Comparison of ENCODE assay signal across 3 cellular contexts in genomic region chr1:179128520-179128919, GRCh38.
TF ChIP-seq lines count a peak whose summit lies in the region.

No MANE protein-coding gene starts in this region.

TF ChIP-seq in SK-N-SH, 30 proteins besides CTCF, POLR2A, EP300 and RAD21:
- no peak for TF ChIP-seq RFX5 (IDR thresholded peaks at IDR 0.05; ENCODE audit: low read length)
- no peak for TF ChIP-seq SMC3 (IDR thresholded peaks at IDR 0.05; ENCODE audit: low read depth, low read length)
- no peak for TF ChIP-seq FOSL2 (IDR thresholded peaks at IDR 0.05; ENCODE audit: borderline replicate concordance, low read depth)
- TF ChIP-seq CHD2 (IDR thresholded peaks at IDR 0.05; ENCODE audit: low read length, partially characterized antibody) = no peak

TF ChIP-seq in SK-N-SH treated with all-trans-retinoic acid at 6 μM for 48 hours, 23 proteins besides CTCF, POLR2A, EP300 and RAD21:
- TF ChIP-seq ZNF8 (CRISPR knock-in tag; IDR thresholded peaks at IDR 0.05) (no peak), ISL1 (CRISPR knock-in tag; IDR thresholded peaks at IDR 0.05) (no peak), TCF4 (CRISPR knock-in tag; IDR thresholded peaks at IDR 0.05; ENCODE audit: borderline replicate concordance) (no peak), CREB5 (CRISPR knock-in tag; IDR thresholded peaks at IDR 0.05; ENCODE audit: low read depth) (no peak), CSRNP3 (CRISPR knock-in tag; IDR thresholded peaks at IDR 0.05) (no peak), PPARA (CRISPR knock-in tag; IDR thresholded peaks at IDR 0.05; ENCODE audit: borderline replicate concordance) (no peak), CSDC2 (CRISPR knock-in tag; IDR thresholded peaks at IDR 0.05) (no peak), ZFP30 (CRISPR knock-in tag; IDR thresholded peaks at IDR 0.05) (no peak), POU6F1 (CRISPR knock-in tag; IDR thresholded peaks at IDR 0.05; ENCODE audit: borderline replicate concordance, low read depth) (no peak)

TF ChIP-seq in IMR-90, 13 proteins besides CTCF, POLR2A, EP300 and RAD21:
- TF ChIP-seq RFX5 (IDR thresholded peaks at IDR 0.05; ENCODE audit: low read depth, low read length) (no peak), NFE2L2 (IDR thresholded peaks at IDR 0.05; ENCODE audit: low read depth, low read length) (no peak), MAZ (IDR thresholded peaks at IDR 0.05; ENCODE audit: borderline replicate concordance, low read depth, low read length) (no peak), RCOR1 (IDR thresholded peaks at IDR 0.05; ENCODE audit: insufficient replicate concordance, low read length) (no peak), SMC3 (IDR thresholded peaks at IDR 0.05; ENCODE audit: low read depth, low read length) (no peak), MXI1 (IDR thresholded peaks at IDR 0.05; ENCODE audit: borderline replicate concordance, low read depth, low read length) (no peak), FOS (IDR thresholded peaks at IDR 0.05; ENCODE audit: low read depth, low read length) (no peak), BHLHE40 (IDR thresholded peaks at IDR 0.05; ENCODE audit: low read depth, low read length) (no peak), CEBPB (IDR thresholded peaks at IDR 0.05; ENCODE audit: low read depth, low read length) (no peak)
